19 cellular contexts compared by ENCODE assay signal in genomic region chr4:30924521-30924920, GRCh38.
"Had no signal": no experiment of that assay in that cellular context is flagged by ENCODE, and none has a peak within 500 bp of the region (broad histone marks: within the 10 kb centered on the region; RNA-seq: fewer than 3 reads in every experiment).

No MANE protein-coding gene starts in this region.

- H3K27me3 ChIP-seq: gastroesophageal sphincter, neutrophil, right lobe of liver, testis, tibial nerve, upper lobe of right lung, vagina had no signal

- H3K4me1 ChIP-seq: gastroesophageal sphincter, psoas muscle, right lobe of liver, testis, tibial nerve, upper lobe of right lung, vagina had no signal

- H3K36me3 ChIP-seq: neutrophil, right lobe of liver, tibial nerve, upper lobe of right lung, vagina had no signal

- DNase-seq: effector CD4-positive, alpha-beta T cell; endodermal cell; glutamatergic neuron; immature natural killer cell; naive thymus-derived CD8-positive, alpha-beta T cell; psoas muscle; retina; right lobe of liver; stimulated activated CD4-positive, alpha-beta T cell treated with anti-CD3 and anti-CD28 coated beads, Interleukin-2, amount 100 ng/mL, for 24 hours; stimulated activated CD4-positive, alpha-beta T cell treated with anti-CD3 and anti-CD28 coated beads, Interleukin-4, amount 100 ng/mL, for 4 hours; stimulated activated naive B cell treated with anti-CD40 and anti-IgM and Interleukin-4, amounts not matched to agents 10 μg/mL and 1 μg/mL and 100 μg/mL, for 72 hours; stimulated activated naive CD8-positive, alpha-beta T cell treated with anti-CD3 and anti-CD28 coated beads, Interleukin-15, amount 100 ng/mL, for 72 hours; testis; upper lobe of right lung had no signal

- ATAC-seq: gastroesophageal sphincter; naive thymus-derived CD8-positive, alpha-beta T cell; psoas muscle; right lobe of liver; stimulated activated naive B cell treated with anti-CD40 and anti-IgM and Interleukin-4, amounts not matched to agents 10 μg/mL and 1 μg/mL and 100 μg/mL, for 72 hours; stimulated activated naive CD8-positive, alpha-beta T cell treated with anti-CD3 and anti-CD28 coated beads, Interleukin-15, amount 100 ng/mL, for 72 hours; upper lobe of right lung had no signal

- H3K4me3 ChIP-seq: coronary artery, gastroesophageal sphincter, psoas muscle, right lobe of liver, testis, tibial nerve, upper lobe of right lung, vagina had no signal

- H3K27ac ChIP-seq: coronary artery, gastroesophageal sphincter, neutrophil, psoas muscle, right lobe of liver, testis, tibial nerve, upper lobe of right lung, vagina had no signal

- H3K9me3 ChIP-seq: gastroesophageal sphincter, neutrophil, psoas muscle, right lobe of liver, testis, tibial nerve, upper lobe of right lung, vagina had no signal
